25 cellular contexts compared by ENCODE assay signal in genomic region chr9:82164159-82164558, GRCh38.
"Had no signal": no experiment of that assay in that cellular context is flagged by ENCODE, and none has a peak within 500 bp of the region (broad histone marks: within the 10 kb centered on the region; RNA-seq: fewer than 3 reads in every experiment).

No MANE protein-coding gene starts in this region.

- H3K4me3 ChIP-seq: colonic mucosa, esophagus muscularis mucosa, gastroesophageal sphincter, heart left ventricle, hepatocyte, left lung, lower lobe of right lung had no signal

- H3K4me3 Mint-ChIP-seq: dendritic cell treated with granulocyte-macrophage colony-stimulating factor and Interleukin-4, amounts not matched to agents 40 ng/mL and 50 ng/mL, for 4 days; effector memory CD8-positive, alpha-beta T cell; endodermal cell; immature natural killer cell; memory B cell; mesothelial cell of epicardium; naive thymus-derived CD4-positive, alpha-beta T cell; natural killer cell had no signal

- H3K27ac Mint-ChIP-seq: dendritic cell treated with granulocyte-macrophage colony-stimulating factor and Interleukin-4, amounts not matched to agents 40 ng/mL and 50 ng/mL, for 4 days; effector memory CD8-positive, alpha-beta T cell; endodermal cell; immature natural killer cell; memory B cell; mesothelial cell of epicardium; naive thymus-derived CD4-positive, alpha-beta T cell; natural killer cell had no signal

- H3K27me3 ChIP-seq: colonic mucosa, esophagus muscularis mucosa, foreskin keratinocyte, gastroesophageal sphincter, hepatocyte, left lung had no signal

- H3K9me3 ChIP-seq: colonic mucosa, esophagus muscularis mucosa, gastroesophageal sphincter, heart left ventricle, lower lobe of right lung had no signal

- H3K27me3 Mint-ChIP-seq: dendritic cell treated with granulocyte-macrophage colony-stimulating factor and Interleukin-4, amounts not matched to agents 40 ng/mL and 50 ng/mL, for 4 days; effector memory CD8-positive, alpha-beta T cell; memory B cell; naive thymus-derived CD4-positive, alpha-beta T cell had no signal

- H3K4me2 ChIP-seq: hepatocyte had no signal

- DNase-seq: colonic mucosa; cortex of kidney; effector CD8-positive, alpha-beta T cell; effector memory CD8-positive, alpha-beta T cell; endodermal cell; heart left ventricle; hypothalamus; immature natural killer cell; left cardiac atrium; left lung; left ventricle myocardium superior; lower lobe of right lung; naive thymus-derived CD4-positive, alpha-beta T cell; natural killer cell had no signal

- FAIRE-seq: endometrium, frontal cortex, islet of Langerhans, keratinocyte had no signal

- H3K27ac ChIP-seq: colonic mucosa, esophagus muscularis mucosa, foreskin keratinocyte, gastroesophageal sphincter, heart left ventricle, hepatocyte, left lung, lower lobe of right lung had no signal

- H3K36me3 Mint-ChIP-seq: immature natural killer cell; memory B cell; naive thymus-derived CD4-positive, alpha-beta T cell; natural killer cell had no signal

- H3K9me3 Mint-ChIP-seq: dendritic cell treated with granulocyte-macrophage colony-stimulating factor and Interleukin-4, amounts not matched to agents 40 ng/mL and 50 ng/mL, for 4 days; endodermal cell; memory B cell had no signal

- H2AFZ ChIP-seq: hepatocyte had no signal

- H3K4me1 Mint-ChIP-seq: endodermal cell; immature natural killer cell; naive thymus-derived CD4-positive, alpha-beta T cell; natural killer cell had no signal

- H3K36me3 ChIP-seq: colonic mucosa, esophagus muscularis mucosa, gastroesophageal sphincter, heart left ventricle, left lung, lower lobe of right lung had no signal

- H3K79me2 ChIP-seq: hepatocyte had no signal

- H3K4me1 ChIP-seq: colonic mucosa, gastroesophageal sphincter, heart left ventricle, lower lobe of right lung had no signal
